9 cellular contexts compared by ENCODE assay signal in genomic region chr19:676343-677105, GRCh38. TPM values are rescaled to one million over a fixed set of nuclear protein-coding genes. Genes with fewer than 3 reads are reported as not detected.
DNase-seq lines count a peak whose midpoint lies in the region; ATAC-seq lines count a peak whose summit lies in the region.
"Had no signal": no experiment of that assay in that cellular context is flagged by ENCODE, and none has a peak within 500 bp of the region (broad histone marks: within the 10 kb centered on the region; RNA-seq: fewer than 3 reads in every experiment).

TSS of gene FSTL3 (plus strand) at chr19:676392. CDS start at chr19:676424, 32 bp downstream.

- H3K36me3 Mint-ChIP-seq in T-helper 17 cell (ENCODE audit: low read depth): no peaks in the 10 kb centered on the region
- H3K36me3 Mint-ChIP-seq in activated CD8-positive, alpha-beta memory T cell treated with anti-CD3 and anti-CD28 coated beads, Interleukin-2, amount 10 ng/mL, durations not matched to agents 7 days and 5 days: no peaks in the 10 kb centered on the region

- CTCF ChIA-PET in activated CD8-positive, alpha-beta memory T cell treated with anti-CD3 and anti-CD28 coated beads, Interleukin-2, amount 10 ng/mL, durations not matched to agents 7 days and 5 days (lab: Charles Lee): interaction anchor here (0.7 to 0.9 kb wide), 2 partner anchors 58 to 92 kb away, joined by 3 read pairs; no protein-coding TSS in a partner anchor

- peaks cover 17% of the 10 kb centered on the region for H3K27me3 Mint-ChIP-seq in T-helper 17 cell
- peaks cover 19% of the 10 kb centered on the region for H3K27me3 Mint-ChIP-seq in activated CD8-positive, alpha-beta memory T cell treated with anti-CD3 and anti-CD28 coated beads, Interleukin-2, amount 10 ng/mL, durations not matched to agents 7 days and 5 days

- H3K27ac Mint-ChIP-seq in T-helper 17 cell: no peak within 1 kb of the TSS
- no peak within 1 kb of the TSS for H3K27ac Mint-ChIP-seq in activated CD8-positive, alpha-beta memory T cell treated with anti-CD3 and anti-CD28 coated beads, Interleukin-2, amount 10 ng/mL, durations not matched to agents 7 days and 5 days
- H3K27ac Mint-ChIP-seq: T-helper 2 cell treated with Interferon-gamma antibody and Interleukin-4, amounts not matched to agents 5 μg/mL and 100 μg/mL, for 36 hours had no signal

- in situ Hi-C loops in Caki2 (cut with HindIII; ENCODE audit: low pct_unique_long_range_greater_than_20kb, low sequenced_read_pairs): no loop called here

- H3K4me3 Mint-ChIP-seq in T-helper 17 cell: peak within 1 kb of the TSS; percentile 21
- H3K4me3 Mint-ChIP-seq in activated CD8-positive, alpha-beta memory T cell treated with anti-CD3 and anti-CD28 coated beads, Interleukin-2, amount 10 ng/mL, durations not matched to agents 7 days and 5 days: no peak within 1 kb of the TSS
- H3K4me3 Mint-ChIP-seq: T-helper 2 cell treated with Interferon-gamma antibody and Interleukin-4, amounts not matched to agents 5 μg/mL and 100 μg/mL, for 36 hours had no signal

- no peaks in the 10 kb centered on the region for H3K9me3 Mint-ChIP-seq in activated CD8-positive, alpha-beta memory T cell treated with anti-CD3 and anti-CD28 coated beads, Interleukin-2, amount 10 ng/mL, durations not matched to agents 7 days and 5 days (ENCODE audit: low read depth)
- H3K9me3 Mint-ChIP-seq: T-helper 2 cell treated with Interferon-gamma antibody and Interleukin-4, amounts not matched to agents 5 μg/mL and 100 μg/mL, for 36 hours had no signal

- DNase-seq in Caki2 (ENCODE audit: low read depth) (peak; percentile 36), T-helper 17 cell (no peak), Right ventricle myocardium superior (peak; percentile 74), pulmonary artery endothelial cell (ENCODE audit: low read depth, low spot score) (no peak), GM19240 (ENCODE audit: insufficient read length, low spot score) (no peak), RKO (ENCODE audit: low spot score) (no peak)
- DNase-seq in activated CD8-positive, alpha-beta memory T cell treated with anti-CD3 and anti-CD28 coated beads, Interleukin-2, amount 10 ng/mL, durations not matched to agents 7 days and 5 days: no peak

- H3K9me3 ChIP-seq in T-helper 17 cell (ENCODE audit: control insufficient read depth, low read length, poor library complexity, severe bottlenecking): no peaks in the 10 kb centered on the region

- peaks cover 9% of the 10 kb centered on the region for H3K4me1 Mint-ChIP-seq in T-helper 17 cell
- H3K4me1 Mint-ChIP-seq in activated CD8-positive, alpha-beta memory T cell treated with anti-CD3 and anti-CD28 coated beads, Interleukin-2, amount 10 ng/mL, durations not matched to agents 7 days and 5 days: peaks cover 2% of the 10 kb centered on the region

- intact Hi-C loops in Right ventricle myocardium superior (cut with DNase I): no loop called here

- no peak for ATAC-seq in T-helper 17 cell
- ATAC-seq in Right ventricle myocardium superior (ENCODE audit: poor library complexity): no peak
- ATAC-seq in HG03175 (IDR thresholded peaks at IDR 0.05; ENCODE audit: unreplicated experiment): no peak
- no peak for ATAC-seq in activated CD8-positive, alpha-beta memory T cell treated with anti-CD3 and anti-CD28 coated beads, Interleukin-2, amount 10 ng/mL, durations not matched to agents 7 days and 5 days

RNA-seq across cellular contexts. Expression of gene FSTL3, which starts in this region (rescaled TPM):
- total RNA-seq in Caki2 (2014; rRNA removed; shearing (Covaris generic); ENCODE audit: low replicate concordance): 83.8 and 95.5 TPM in 2 replicates
- total RNA-seq in T-helper 17 cell (1 to 10 TPM; 1.3 to 2.0 TPM), Right ventricle myocardium superior (27.4 TPM), pulmonary artery endothelial cell (18.5 and 32.6 TPM in 2 replicates)
- total RNA-seq in activated CD8-positive, alpha-beta memory T cell treated with anti-CD3 and anti-CD28 coated beads, Interleukin-2, amount 10 ng/mL, durations not matched to agents 7 days and 5 days: 1 to 10 TPM; 2.2 to 3.1 TPM

Comparison
In these comparisons a context has a peak if more than half of its experiments do, and no peak if none do; other contexts are left out.
1. DNase-seq: peak in Caki2 (single experiment) and Right ventricle myocardium superior (single experiment); none in T-helper 17 cell (0 of 3), pulmonary artery endothelial cell (single experiment), activated CD8-positive, alpha-beta memory T cell treated with anti-CD3 and anti-CD28 coated beads, Interleukin-2, amount 10 ng/mL, durations not matched to agents 7 days and 5 days (single experiment), GM19240 (single experiment) and RKO (single experiment).